Comparison of ENCODE assay signal across 14 cellular contexts in genomic region chr11:43708776-43709175, GRCh38. TPM values are rescaled to one million over a fixed set of nuclear protein-coding genes. Genes with fewer than 3 reads are reported as not detected.
DNase-seq lines count a peak whose midpoint lies in the region; ATAC-seq, FAIRE-seq and TF ChIP-seq lines count a peak whose summit lies in the region.
"Had no signal": no experiment of that assay in that cellular context is flagged by ENCODE, and none has a peak within 500 bp of the region (broad histone marks: within the 10 kb centered on the region; RNA-seq: fewer than 3 reads in every experiment).

No MANE protein-coding gene starts in this region.

- no peak overlapping the region for H3K27ac Mint-ChIP-seq in mesothelial cell of epicardium
- H3K27ac Mint-ChIP-seq: activated T-helper 2 cell treated with anti-CD3 and anti-CD28 coated beads, Interferon-gamma antibody, Interleukin-2, Interleukin-4, amounts not matched to agents 10 μg/mL and 5 μg/mL and 100 μg/mL, durations not matched to agents 14 hours and 24 hours and 36 hours had no signal

- H3K27ac ChIP-seq in DOHH2 (ENCODE audit: low read depth, low read length) (no peak overlapping the region), lower lobe of right lung (no peak overlapping the region)
- H3K27ac ChIP-seq: tibial nerve had no signal

- no peaks in the 10 kb centered on the region for H3K9me2 ChIP-seq in DOHH2 (replicated peaks; ENCODE audit: control insufficient read depth, low read length)

- H3K27me3 ChIP-seq in DOHH2 (ENCODE audit: control insufficient read depth, low read length) (no peaks in the 10 kb centered on the region), bronchial epithelial cell (ENCODE audit: control insufficient read depth, insufficient read depth, low read length) (no peaks in the 10 kb centered on the region), lower lobe of right lung (ENCODE audit: low read depth) (no peaks in the 10 kb centered on the region)
- H3K27me3 ChIP-seq: tibial nerve had no signal

- no peaks in the 10 kb centered on the region for H3K4me1 Mint-ChIP-seq in mesothelial cell of epicardium

- TF ChIP-seq CTCF in DOHH2 (IDR thresholded peaks at IDR 0.05; ENCODE audit: low read depth, low read length, poor library complexity, severe bottlenecking) (peak; percentile 45), LNCAP (IDR thresholded peaks at IDR 0.05) (peak; percentile 67), bronchial epithelial cell (IDR thresholded peaks at IDR 0.05; ENCODE audit: insufficient read depth, low read length, severe bottlenecking) (peak; percentile 18), lower lobe of right lung (IDR thresholded peaks at IDR 0.05) (peak; percentile 43), mesothelial cell of epicardium (IDR thresholded peaks at IDR 0.05; ENCODE audit: unreplicated experiment) (no peak)

- peaks cover 6% of the 10 kb centered on the region for H3K9me3 Mint-ChIP-seq in mesothelial cell of epicardium

- peaks cover 22% of the 10 kb centered on the region for H3K36me3 Mint-ChIP-seq in mesothelial cell of epicardium

- H3K79me2 ChIP-seq in DOHH2 (ENCODE audit: control insufficient read depth, low read length) = peaks cover 93% of the 10 kb centered on the region

- H4K20me1 ChIP-seq in DOHH2 (ENCODE audit: control insufficient read depth, insufficient read depth, low read depth, low read length) = 0 out of 2 replicates have a peak, but pooled peaks cover 9% of the 10 kb centered on the region

- no peak for DNase-seq in bronchial epithelial cell (ENCODE audit: low read depth)
- no peak for DNase-seq in lower lobe of right lung
- DNase-seq in mesothelial cell of epicardium (ENCODE audit: low spot score in 2 of 2, unreplicated experiment in 2 of 2) = no peak
- no peak for DNase-seq in middle frontal gyrus (ENCODE audit: extremely low spot score, low spot score)
- no peak for DNase-seq in UCSD-AML1 (lab: John Stamatoyannopoulos, UW; ENCODE audit: unreplicated experiment)
- DNase-seq in AML-193 (lab: John Stamatoyannopoulos, UW) = no peak
- DNase-seq: NCI-H2171, right cardiac atrium, SHP77 treated with DMSO at 0.1 percent for 48 hours had no signal

- H3K4me1 ChIP-seq in DOHH2 (ENCODE audit: control insufficient read depth, low read length) (no peaks in the 10 kb centered on the region), lower lobe of right lung (no peaks in the 10 kb centered on the region)

- peaks cover 67% of the 10 kb centered on the region for H3K36me3 ChIP-seq in DOHH2 (ENCODE audit: control insufficient read depth, low read length)
- no peaks in the 10 kb centered on the region for H3K36me3 ChIP-seq in bronchial epithelial cell (ENCODE audit: control insufficient read depth, insufficient read depth, low read length)
- H3K36me3 ChIP-seq in lower lobe of right lung = peaks cover 4% of the 10 kb centered on the region
- H3K36me3 ChIP-seq: tibial nerve had no signal

- peaks cover 7% of the 10 kb centered on the region; the same call in 1 of the 2 replicates for H3K9me3 ChIP-seq in DOHH2 (ENCODE audit: control insufficient read depth, insufficient read depth, low read length)
- no peaks in the 10 kb centered on the region for H3K9me3 ChIP-seq in lower lobe of right lung
- H3K9me3 ChIP-seq: tibial nerve had no signal

- no peak overlapping the region for H3K4me2 ChIP-seq in DOHH2 (ENCODE audit: low read length)

- H3K4me3 Mint-ChIP-seq in mesothelial cell of epicardium = no peak overlapping the region

- H3F3A ChIP-seq in DOHH2 (ENCODE audit: control insufficient read depth, insufficient read depth) = no peaks in the 10 kb centered on the region

- no peak for FAIRE-seq in bronchial epithelial cell (lab: Jason Lieb, UNC)
- FAIRE-seq: GM18507 had no signal

- no peaks in the 10 kb centered on the region for H3K27me3 Mint-ChIP-seq in mesothelial cell of epicardium (ENCODE audit: low read depth)

- ATAC-seq in lower lobe of right lung = no peak
- ATAC-seq: right cardiac atrium had no signal

- no peak overlapping the region for H3K4me3 ChIP-seq in DOHH2 (ENCODE audit: low read length)
- H3K4me3 ChIP-seq in bronchial epithelial cell (ENCODE audit: low read depth, low read length) = no peak overlapping the region
- no peak overlapping the region for H3K4me3 ChIP-seq in lower lobe of right lung
- H3K4me3 ChIP-seq: tibial nerve had no signal

- intact Hi-C loops in lower lobe of right lung (cut with DNase I) = no loop called here

RNA-seq across cellular contexts. Expression of gene HSD17B12, which starts 28.2 kb away (rescaled TPM):
- total RNA-seq in bronchial epithelial cell = 97.3 and 103 TPM in 2 replicates
- 101 TPM for total RNA-seq in lower lobe of right lung
- total RNA-seq in mesothelial cell of epicardium = 86.9 to 99.9 TPM (median 93.6 TPM) in 3 replicates
